Comparison of ENCODE assay signal across 14 cellular contexts in genomic region chr7:157493776-157494175, GRCh38.
DNase-seq lines count a peak whose midpoint lies in the region; ATAC-seq and TF ChIP-seq lines count a peak whose summit lies in the region.
"Had no signal": no experiment of that assay in that cellular context is flagged by ENCODE, and none has a peak within 500 bp of the region (broad histone marks: within the 10 kb centered on the region; RNA-seq: fewer than 3 reads in every experiment).

No MANE protein-coding gene starts in this region.

- H3K36me3 ChIP-seq in right atrium auricular region (no peaks in the 10 kb centered on the region), spleen (no peaks in the 10 kb centered on the region)

- H3K27me3 ChIP-seq in right atrium auricular region, result no peaks in the 10 kb centered on the region
- peaks cover 0 to 40% (median 0%) of the 10 kb centered on the region in 7 donors for H3K27me3 ChIP-seq in spleen (replicated peaks in 1 of 7)

- no peak for TF ChIP-seq POLR2A in spleen (IDR thresholded peaks at IDR 0.05)

- no peak for TF ChIP-seq CTCF in right atrium auricular region (IDR thresholded peaks at IDR 0.05)
- TF ChIP-seq CTCF in spleen (IDR thresholded peaks at IDR 0.05 in 8 of 11, conservative IDR thresholded peaks at IDR 0.05 in 3 of 11), result no peak

- H3K4me3 ChIP-seq in right atrium auricular region (no peak overlapping the region), spleen (no peak overlapping the region)

- DNase-seq in right atrium auricular region (ENCODE audit: low spot score), result peak; percentile 23
- DNase-seq in left ventricle myocardium superior, result no peak
- DNase-seq in activated CD8-positive, alpha-beta memory T cell treated with anti-CD3 and anti-CD28 coated beads, Interleukin-2, amount 50 U/mL, for 48 hours, result peak; percentile 48
- DNase-seq in mesenteric fat pad (ENCODE audit: low spot score), result peak; percentile 35
- DNase-seq in spleen, result no peak
- DNase-seq: C1 segment of cervical spinal cord, KG1, NCI-H1105 treated with DMSO at 0.1 percent for 48 hours, NCI-H1694, NCI-H524, NCI-H82, SHP77 treated with DMSO at 0.1 percent for 48 hours had no signal

- ATAC-seq in left ventricle myocardium superior (no peak), HG02588 (IDR thresholded peaks at IDR 0.05; ENCODE audit: unreplicated experiment) (no peak), HG03280 (IDR thresholded peaks at IDR 0.05; ENCODE audit: unreplicated experiment) (no peak)

- H3K9me3 ChIP-seq in right atrium auricular region (peaks cover 0 to 18% of the 10 kb centered on the region in 2 donors), spleen (peaks cover 0 to 27% (median 15%) of the 10 kb centered on the region in 8 donors)

- WGBS in spleen, 5 donors, result 80 to 88% (median 84%) methylated on average over 4 of the region's 4 CpGs

- H3K27ac ChIP-seq in right atrium auricular region, result no peak overlapping the region
- no peak overlapping the region for H3K27ac ChIP-seq in spleen

- no peaks in the 10 kb centered on the region for H3K4me1 ChIP-seq in right atrium auricular region
- H3K4me1 ChIP-seq in spleen, result peaks cover 0 to 21% (median 6%) of the 10 kb centered on the region in 6 donors

- intact Hi-C loops in left ventricle myocardium superior (cut with micrococcal nuclease), result no loop called here
- intact Hi-C loops in spleen (cut with DNase I; ENCODE audit: low total_unique reads), result no loop called here

Comparison
In these comparisons a context has a peak if more than half of its experiments do, and no peak if none do; other contexts are left out.
1. DNase-seq: peak in right atrium auricular region (single experiment), activated CD8-positive, alpha-beta memory T cell treated with anti-CD3 and anti-CD28 coated beads, Interleukin-2, amount 50 U/mL, for 48 hours (single experiment) and mesenteric fat pad (single experiment); none in left ventricle myocardium superior (single experiment) and spleen (single experiment).